Comparison of ENCODE assay signal across 1 cellular context in the genomic region with DNA sequence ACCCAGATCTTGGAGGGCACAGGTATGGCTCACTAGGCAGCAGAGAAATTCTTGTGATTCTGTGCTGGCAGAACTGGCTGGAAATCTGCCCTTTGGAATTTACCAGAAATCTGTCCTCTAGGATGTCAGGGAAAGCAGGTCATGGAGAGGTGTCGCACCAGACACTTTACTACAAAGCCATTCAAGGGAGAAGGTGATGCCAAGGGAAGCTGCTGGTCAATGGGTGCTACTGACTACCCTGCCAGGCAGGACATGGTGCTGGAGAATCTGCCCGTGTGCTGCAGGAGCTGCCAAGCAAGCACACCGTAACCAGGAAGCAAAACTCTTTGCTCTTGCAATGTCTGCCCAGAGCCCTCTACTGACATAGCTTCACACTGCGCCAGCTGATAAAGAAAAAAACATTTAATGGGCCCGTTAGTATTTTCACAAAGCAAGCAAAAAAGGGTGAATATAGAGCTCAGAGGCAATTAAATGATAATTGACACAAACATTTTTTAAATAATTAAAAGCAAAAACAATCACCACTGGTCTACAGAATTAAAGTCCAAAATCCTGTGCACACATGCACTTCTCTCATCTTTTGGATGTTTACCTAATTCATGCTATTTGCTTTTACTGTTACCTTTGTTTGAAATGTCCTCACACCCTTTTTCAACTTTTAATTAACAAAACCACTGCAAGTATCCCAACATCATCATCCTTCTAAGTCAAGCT.
A peak's percentile ranks its signal among the peaks of the same experiment; 100 is the strongest.
TF ChIP-seq lines count a peak whose summit lies in the region.

No MANE protein-coding gene starts in this region.

TF ChIP-seq in H1, 55 proteins besides CTCF, POLR2A, EP300 and RAD21:
- TF ChIP-seq SP2 (IDR thresholded peaks at IDR 0.05; ENCODE audit: low read length) (no peak), YY1 (IDR thresholded peaks at IDR 0.05; ENCODE audit: low read depth, low read length) (0 out of 2 replicates have a peak, but pooled peaks have one; percentile 42), CTBP2 (IDR thresholded peaks at IDR 0.05; ENCODE audit: borderline replicate concordance, insufficient read depth, insufficient read length, low read length) (no peak), POLR2AphosphoS5 (IDR thresholded peaks at IDR 0.05; ENCODE audit: low read depth, low read length) (no peak)
